Comparison of ENCODE assay signal across 8 cellular contexts in genomic region chr2:230617256-230617706, GRCh38.
DNase-seq lines count a peak whose midpoint lies in the region; ATAC-seq and TF ChIP-seq lines count a peak whose summit lies in the region.
"Not testable (repeated sequence)": the region's sequence is repeated elsewhere in the genome, so short reads cannot be mapped to it uniquely, and the experiment has no call there.

No MANE protein-coding gene starts in this region.

- not testable (repeated sequence) for H3K27me3 Mint-ChIP-seq in MCF 10A (ENCODE audit: insufficient read depth, unreplicated experiment)

- not testable (repeated sequence) for H3K27me3 ChIP-seq in AG04450 (ENCODE audit: control insufficient read depth, insufficient read depth, low read length); fibroblast of lung (ENCODE audit: control insufficient read depth, insufficient read depth, low read length); skeletal muscle satellite cell (ENCODE audit: control insufficient read depth, insufficient read depth, low read length)

- not testable (repeated sequence) for H2AFZ ChIP-seq in fibroblast of lung (ENCODE audit: low read length)

- not testable (repeated sequence) for H3K4me1 ChIP-seq in fibroblast of lung (ENCODE audit: control insufficient read depth, extremely low read depth, insufficient read depth, low read length)
- peaks cover 25% of the 10 kb centered on the region for H3K4me1 ChIP-seq in skeletal muscle satellite cell (ENCODE audit: control insufficient read depth, insufficient read depth, low read length)

- H3K9ac ChIP-seq in fibroblast of lung (ENCODE audit: insufficient read depth, low read length), result peak overlapping the region; percentile 37
- peak overlapping the region; percentile 57 for H3K9ac ChIP-seq in skeletal muscle satellite cell (ENCODE audit: low read depth, low read length)

- peak; percentile 97 for ATAC-seq in left colon

- not testable (repeated sequence) for H3K36me3 ChIP-seq in fibroblast of lung (ENCODE audit: control insufficient read depth, insufficient read depth, low read length); skeletal muscle satellite cell (ENCODE audit: insufficient read depth, low read length)

- H3K27ac Mint-ChIP-seq in MCF 10A (ENCODE audit: low read depth, unreplicated experiment), result peak overlapping the region; percentile 91

- BruUV-seq in MCF 10A (replicated peaks; lab: Mats Ljungman, UMichigan), result not testable (repeated sequence)

- not testable (repeated sequence) for TF ChIP-seq CTCF in AG04450 (IDR thresholded peaks at IDR 0.05; ENCODE audit: low read depth, low read length); MCF 10A (IDR thresholded peaks at IDR 0.05; ENCODE audit: unreplicated experiment); fibroblast of lung (conservative IDR thresholded peaks at IDR 0.05 in 1 of 2, IDR thresholded peaks at IDR 0.05 in 1 of 2; ENCODE audit: low read depth in 1 of 2, low read length in 2 of 2)

- not testable (repeated sequence) for H3K36me3 Mint-ChIP-seq in MCF 10A (ENCODE audit: insufficient read depth, unreplicated experiment)

- not testable (repeated sequence) for H3K4me3 ChIP-seq in AG04450 (ENCODE audit: low read depth, low read length); fibroblast of lung (replicated peaks in 1 of 4; ENCODE audit: control extremely low read depth in 1 of 4, insufficient read depth in 1 of 4, low read depth in 3 of 4, low read length in 4 of 4); skeletal muscle satellite cell (ENCODE audit: low read length)

- peak overlapping the region; percentile 32 for H3K4me2 ChIP-seq in fibroblast of lung (ENCODE audit: extremely low read depth, insufficient read depth, low read length)
- H3K4me2 ChIP-seq in skeletal muscle satellite cell (ENCODE audit: low read length), result peak overlapping the region; percentile 19

- H4K20me1 ChIP-seq in fibroblast of lung (ENCODE audit: control insufficient read depth, extremely low read depth, insufficient read depth, low read length), result not testable (repeated sequence)

- H3K27ac ChIP-seq in AG04450 (ENCODE audit: low read depth, low read length) (peak overlapping the region; percentile 87), fibroblast of lung (ENCODE audit: insufficient read depth, low read length) (peak overlapping the region; percentile 69)

- not testable (repeated sequence) for H3K79me2 ChIP-seq in fibroblast of lung (ENCODE audit: control insufficient read depth, insufficient read depth, low read length)

- not testable (repeated sequence) for H3K9me3 Mint-ChIP-seq in MCF 10A (ENCODE audit: unreplicated experiment)

- CTCF ChIA-PET in AG04450 (lab: Charles Lee) (interaction anchor here (6.2 kb wide), 1 partner anchor 181 kb away, joined by 28 read pairs; no protein-coding TSS in a partner anchor), MCF 10A (lab: Yijun Ruan, JAX) (interaction anchor here (0.6 to 1.4 kb wide), 6 partner anchors 97 to 616 kb away, joined by 3 to 5 read pairs (median 4); no protein-coding TSS in a partner anchor)

- H3K4me1 Mint-ChIP-seq in MCF 10A (ENCODE audit: insufficient read depth, unreplicated experiment), result not testable (repeated sequence)

- POLR2A ChIA-PET in AG04450 (lab: Yijun Ruan, JAX) (interaction anchor here (1.0 kb wide), 1 partner anchor 177 kb away, joined by 4 read pairs; no protein-coding TSS in a partner anchor), MCF 10A (lab: Yijun Ruan, JAX) (interaction anchor here (0.8 to 2.6 kb wide), 7 partner anchors 51 to 698 kb away, joined by 3 to 16 read pairs (median 3); partner anchors contain the start of genes CAB39 and SLC16A14)

- intact Hi-C loops in MCF 10A (cut with micrococcal nuclease) (loop anchor here (1.0 kb wide), 1 partner anchor 177 kb away; no protein-coding TSS in a partner anchor), left colon (cut with DNase I, micrococcal nuclease) (loop anchor here (10.0 kb wide), 2 partner anchors 602 to 612 kb away; no protein-coding TSS in a partner anchor)

- not testable (repeated sequence) for H3K4me3 Mint-ChIP-seq in MCF 10A (ENCODE audit: unreplicated experiment)

- not testable (repeated sequence) for H3K9me3 ChIP-seq in AG04450 (ENCODE audit: control insufficient read depth, insufficient read depth, low read length); fibroblast of lung (ENCODE audit: control insufficient read depth, insufficient read depth, low read depth, low read length); skeletal muscle satellite cell (replicated peaks; ENCODE audit: low read length)

- DNase-seq in AG04450 (ENCODE audit: low read depth, low spot score) (peak; percentile 52), GM04504 (ENCODE audit: low read depth) (peak; percentile 59), M059J (ENCODE audit: low read depth) (peak; percentile 90), T1000 (lab: John Stamatoyannopoulos, UW) (peak; percentile 45), MCF 10A (ENCODE audit: unreplicated experiment) (peak; percentile 69), fibroblast of lung (ENCODE audit: low read depth in 2 of 2) (peak; percentile 80 to 81), left colon (peak; percentile 46)
